Comparison of ENCODE assay signal across 33 cellular contexts in genomic region chr14:32358781-32359180, GRCh38.
"Had no signal": no experiment of that assay in that cellular context is flagged by ENCODE, and none has a peak within 500 bp of the region (broad histone marks: within the 10 kb centered on the region; RNA-seq: fewer than 3 reads in every experiment).

No MANE protein-coding gene starts in this region.

- ATAC-seq: activated T-cell treated with anti-CD3 and anti-CD28 coated beads, Interleukin-2, amount 50 U/mL, for 72 hours; body of pancreas; Right ventricle myocardium inferior had no signal

- H3K27ac ChIP-seq: adrenal gland, body of pancreas, breast epithelium, KMS-11, PC-9, RWPE1, VCaP had no signal

- DNase-seq: activated CD4-positive, alpha-beta memory T cell treated with anti-CD3 and anti-CD28 coated beads, Interleukin-2, amount 10 ng/mL, durations not matched to agents 7 days and 5 days; activated CD4-positive, alpha-beta T cell treated with anti-CD3 and anti-CD28 coated beads for 1 hour; activated CD4-positive, alpha-beta T cell treated with anti-CD3 and anti-CD28 coated beads for 48 hours; activated CD4-positive, CD25-positive, alpha-beta regulatory T cell; activated gamma-delta T cell; activated naive CD4-positive, alpha-beta T cell treated with Interleukin-2 at 50 U/mL for 16 hours; activated naive CD8-positive, alpha-beta T cell treated with anti-CD3 and anti-CD28 coated beads, Interleukin-2, amount 10 ng/mL, durations not matched to agents 7 days and 5 days; activated T-cell treated with anti-CD3 and anti-CD28 coated beads, Interleukin-2, amount 50 U/mL, for 1 hour; activated T-cell treated with anti-CD3 and anti-CD28 coated beads, Interleukin-2, amount 50 U/mL, for 72 hours; adrenal gland; body of pancreas; cerebellar nuclear complex; MM.1S; MV-4-11; NCI-H1092 treated with DMSO at 0.1 percent for 48 hours; NCI-H1417; NCI-H146; NCI-H187; NCI-H2081 treated with DMSO at 0.1 percent for 48 hours; NCI-H345; NCI-H524 treated with DMSO at 0.1 percent for 48 hours; NCI-H774; PC-9; SIG-M5; SW 1271; T-helper 1 cell; T-helper 2 cell; T-helper 9 cell had no signal
